Comparison of ENCODE assay signal across 12 cellular contexts in genomic region chr14:68466491-68466977, GRCh38.
DNase-seq lines count a peak whose midpoint lies in the region; ATAC-seq and TF ChIP-seq lines count a peak whose summit lies in the region.
"Had no signal": no experiment of that assay in that cellular context is flagged by ENCODE, and none has a peak within 500 bp of the region (broad histone marks: within the 10 kb centered on the region; RNA-seq: fewer than 3 reads in every experiment).

No MANE protein-coding gene starts in this region.

- no peak overlapping the region for H3K9ac ChIP-seq in fibroblast of lung (ENCODE audit: insufficient read depth, low read length)
- no peak overlapping the region for H3K9ac ChIP-seq in parathyroid adenoma

- H3K27me3 ChIP-seq in fibroblast of lung (ENCODE audit: control insufficient read depth, insufficient read depth, low read length) (no peaks in the 10 kb centered on the region), parathyroid adenoma (ENCODE audit: control insufficient read depth, insufficient read depth, low read length) (no peaks in the 10 kb centered on the region)
- H3K27me3 ChIP-seq: testis had no signal

- H2AFZ ChIP-seq in fibroblast of lung (ENCODE audit: low read length): peak overlapping the region; percentile 53
- H2AFZ ChIP-seq in parathyroid adenoma: peak overlapping the region; percentile 28

- H3K27ac ChIP-seq in fibroblast of lung (ENCODE audit: insufficient read depth, low read length): peak overlapping the region; percentile 66
- no peak overlapping the region for H3K27ac ChIP-seq in parathyroid adenoma
- H3K27ac ChIP-seq: testis had no signal

- no peaks in the 10 kb centered on the region for H3K9me3 ChIP-seq in fibroblast of lung (ENCODE audit: control insufficient read depth, insufficient read depth, low read depth, low read length)
- no peaks in the 10 kb centered on the region for H3K9me3 ChIP-seq in parathyroid adenoma (ENCODE audit: control insufficient read depth, low read length)
- H3K9me3 ChIP-seq: testis had no signal

- H3K4me2 ChIP-seq in fibroblast of lung (ENCODE audit: extremely low read depth, insufficient read depth, low read length): peak overlapping the region; percentile 91
- H3K4me2 ChIP-seq in parathyroid adenoma (ENCODE audit: low read length): no peak overlapping the region

- no peaks in the 10 kb centered on the region for H3K36me3 ChIP-seq in fibroblast of lung (ENCODE audit: control insufficient read depth, insufficient read depth, low read length)
- H3K36me3 ChIP-seq in parathyroid adenoma (ENCODE audit: control insufficient read depth, insufficient read depth, low read length): no peaks in the 10 kb centered on the region

- DNase-seq in AG10803 (ENCODE audit: low read depth): peak; percentile 97
- DNase-seq in RKO (ENCODE audit: low spot score): peak; percentile 83
- DNase-seq in fibroblast of lung (ENCODE audit: low read depth in 2 of 2): peak; percentile 91 to 98
- DNase-seq in NCI-H524 treated with DMSO at 0.1 percent for 48 hours (lab: John Stamatoyannopoulos, UW): no peak
- DNase-seq in GM10266 (ENCODE audit: extremely low spot score): no peak
- DNase-seq: activated B cell treated with CpG ODN at 0.5 μM for 24 hours, COR-L47, NCI-H774, testis had no signal

- H3K4me1 ChIP-seq in fibroblast of lung (ENCODE audit: control insufficient read depth, extremely low read depth, insufficient read depth, low read length) (peaks cover 12% of the 10 kb centered on the region), parathyroid adenoma (peaks cover 9% of the 10 kb centered on the region)

- no peaks in the 10 kb centered on the region for H4K20me1 ChIP-seq in fibroblast of lung (ENCODE audit: control insufficient read depth, extremely low read depth, insufficient read depth, low read length)

- H3K4me3 ChIP-seq in AG10803 (ENCODE audit: low read length): peak overlapping the region; percentile 40
- peak overlapping the region in 3 of 4 experiments; percentile 27 to 42 (median 33) for H3K4me3 ChIP-seq in fibroblast of lung (replicated peaks in 1 of 4; ENCODE audit: control extremely low read depth in 1 of 4, insufficient read depth in 1 of 4, low read depth in 3 of 4, low read length in 4 of 4)
- H3K4me3 ChIP-seq in parathyroid adenoma (ENCODE audit: low read depth, low read length): no peak overlapping the region
- H3K4me3 ChIP-seq: testis had no signal

- ATAC-seq in GM18873 (IDR thresholded peaks at IDR 0.05; ENCODE audit: low FRiP score, unreplicated experiment): no peak
- ATAC-seq in HG02973 (IDR thresholded peaks at IDR 0.05; ENCODE audit: unreplicated experiment): no peak

- TF ChIP-seq CTCF in AG10803 (conservative IDR thresholded peaks at IDR 0.05; ENCODE audit: low read length) (no peak), fibroblast of lung (conservative IDR thresholded peaks at IDR 0.05 in 1 of 2, IDR thresholded peaks at IDR 0.05 in 1 of 2; ENCODE audit: low read depth in 1 of 2, low read length in 2 of 2) (no peak), parathyroid adenoma (IDR thresholded peaks at IDR 0.05) (no peak), GM10266 (IDR thresholded peaks at IDR 0.05; ENCODE audit: control insufficient read depth, insufficient read depth, low read depth, missing control alignments) (no peak)

- no peaks in the 10 kb centered on the region for H3K79me2 ChIP-seq in fibroblast of lung (ENCODE audit: control insufficient read depth, insufficient read depth, low read length)
- no peaks in the 10 kb centered on the region for H3K79me2 ChIP-seq in parathyroid adenoma

Comparison
In these comparisons a context has a peak if more than half of its experiments do, and no peak if none do; other contexts are left out.
1. DNase-seq: peak in AG10803 (single experiment), RKO (single experiment) and fibroblast of lung (2 of 2); none in NCI-H524 treated with DMSO at 0.1 percent for 48 hours (single experiment) and GM10266 (single experiment).